Comparison of ENCODE assay signal across 27 cellular contexts in genomic region chr5:15796096-15796495, GRCh38.
"Had no signal": no experiment of that assay in that cellular context is flagged by ENCODE, and none has a peak within 500 bp of the region (broad histone marks: within the 10 kb centered on the region; RNA-seq: fewer than 3 reads in every experiment).

No MANE protein-coding gene starts in this region.

- H3K27me3 ChIP-seq: brain microvascular endothelial cell, MG63, SJSA1 had no signal

- H3K36me3 ChIP-seq: brain microvascular endothelial cell, MG63, SJSA1 had no signal

- H3K27ac ChIP-seq: brain microvascular endothelial cell, SJSA1 had no signal

- H3K9me3 ChIP-seq: MG63, SJSA1, SK-N-SH had no signal

- H3K4me3 ChIP-seq: MG63, SJSA1 had no signal

- H3K9ac ChIP-seq: SK-N-SH had no signal

- ATAC-seq: activated CD4-positive, alpha-beta T cell treated with anti-CD3 and anti-CD28 coated beads for 36 hours; activated CD4-positive, CD25-positive, alpha-beta regulatory T cell treated with anti-CD3 and anti-CD28 coated beads, Interleukin-2, amount 50 U/mL, for 24 hours; activated naive CD8-positive, alpha-beta T cell treated with anti-CD3 and anti-CD28 coated beads, Interleukin-2, amount 50 U/mL, for 24 hours; activated T-cell treated with anti-CD3 and anti-CD28 coated beads, Interleukin-2, amount 50 U/mL, for 4 hours; Panc1 had no signal

- DNase-seq: activated CD4-positive, alpha-beta T cell treated with anti-CD3 and anti-CD28 coated beads for 36 hours; activated CD4-positive, alpha-beta T cell treated with anti-CD3 and anti-CD28 coated beads, Interleukin-2, amount 10 ng/mL, durations not matched to agents 7 days and 5 days; activated CD4-positive, alpha-beta T cell treated with anti-CD3 and anti-CD28 coated beads, Interleukin-2, amount 50 U/mL, for 48 hours; activated CD8-positive, alpha-beta memory T cell treated with anti-CD3 and anti-CD28 coated beads, Interleukin-2, amount 50 U/mL, for 4 hours; activated naive CD4-positive, alpha-beta T cell treated with anti-CD3 and anti-CD28 coated beads, Interleukin-2, amount 10 ng/mL, durations not matched to agents 7 days and 5 days; activated naive CD8-positive, alpha-beta T cell treated with anti-CD3 and anti-CD28 coated beads, Interleukin-2, amount 50 U/mL, for 24 hours; activated T-cell treated with anti-CD3 and anti-CD28 coated beads for 4 hours; activated T-cell treated with anti-CD3 and anti-CD28 coated beads, Interleukin-2, amount 50 U/mL, for 4 hours; aorta; brain microvascular endothelial cell; Kasumi-1; KG1; MG63; NCI-H1048; NCI-H1105 treated with DMSO at 0.1 percent for 48 hours; NCI-H1436; NCI-H1694; NCI-H1930; NCI-H446; NCI-H510A treated with DMSO at 0.1 percent for 48 hours; NCI-H526 treated with DMSO at 0.1 percent for 48 hours; NCI-H774; SHP77; SK-N-SH had no signal
